ENCODE assay signal across 15 cellular contexts in genomic region chr10:72027498-72027897, GRCh38.
DNase-seq lines count a peak whose midpoint lies in the region; ATAC-seq, FAIRE-seq and TF ChIP-seq lines count a peak whose summit lies in the region.
"Had no signal": no experiment of that assay in that cellular context is flagged by ENCODE, and none has a peak within 500 bp of the region (broad histone marks: within the 10 kb centered on the region; RNA-seq: fewer than 3 reads in every experiment).

No MANE protein-coding gene starts in this region.

- no peak overlapping the region for H3K4me3 ChIP-seq in K562
- H3K4me3 ChIP-seq in mucosa of rectum (ENCODE audit: low read length in 2 of 2), result peak overlapping the region; percentile 24 to 31
- H3K4me3 ChIP-seq in A673 (ENCODE audit: low read depth, low read length, poor library complexity, severe bottlenecking), result no peak overlapping the region
- H3K4me3 ChIP-seq: dorsolateral prefrontal cortex, SJCRH30, thoracic aorta had no signal

- DNase-seq in Caki2 (ENCODE audit: low read depth) (peak; percentile 30), HT1080 (ENCODE audit: low read depth) (peak; percentile 61), K562 (ENCODE audit: extremely low read depth in 1 of 4, low spot score in 3 of 4) (peak in 1 of 4 experiments; percentile 34), cerebellar nuclear complex (lab: John Stamatoyannopoulos, UW) (no peak), A673 (ENCODE audit: low spot score) (no peak), COLO829 (ENCODE audit: low spot score) (no peak)
- DNase-seq in activated CD4-positive, alpha-beta memory T cell treated with anti-CD3 and anti-CD28 coated beads for 36 hours, result no peak
- DNase-seq: dorsolateral prefrontal cortex; natural killer cell; NCI-H2107; NK-92 treated with Interleukin-12 subunit alpha and Interleukin-12 subunit beta, amount 100 ng/mL, for 24 hours; retina had no signal

- no peak for TF ChIP-seq POLR2A in K562 (conservative IDR thresholded peaks at IDR 0.05)

- H3K9me3 ChIP-seq in K562 (replicated peaks; ENCODE audit: control insufficient read depth, insufficient read depth, low read depth, low read length) (no peaks in the 10 kb centered on the region), mucosa of rectum (ENCODE audit: control insufficient read depth in 2 of 2, low read length in 2 of 2) (no peaks in the 10 kb centered on the region), A673 (ENCODE audit: low read depth, low read length, poor library complexity, severe bottlenecking) (no peaks in the 10 kb centered on the region)
- H3K9me3 ChIP-seq: SJCRH30, thoracic aorta had no signal

- intact Hi-C loops in K562 (cut with micrococcal nuclease), result no loop called here
- intact Hi-C loops in activated CD4-positive, alpha-beta memory T cell treated with anti-CD3 and anti-CD28 coated beads for 36 hours (cut with micrococcal nuclease), result no loop called here
- intact Hi-C loops in A673 (cut with micrococcal nuclease; ENCODE audit: unreplicated experiment), result no loop called here

- peaks cover 3% of the 10 kb centered on the region for H3K4me1 Mint-ChIP-seq in activated CD4-positive, alpha-beta memory T cell treated with anti-CD3 and anti-CD28 coated beads for 36 hours (ENCODE audit: low read depth)
- H3K4me1 Mint-ChIP-seq: natural killer cell had no signal

- H2AFZ ChIP-seq in K562 (ENCODE audit: low read depth, low read length), result no peak overlapping the region

- peaks cover 3 to 4% of the 10 kb centered on the region in 2 experiments; a peak in 3 of 5 replicates for H3K4me1 ChIP-seq in K562 (replicated peaks in 1 of 2; ENCODE audit: control insufficient read depth in 2 of 2, insufficient read depth in 2 of 2, low read length in 2 of 2)
- peaks cover 9 to 44% of the 10 kb centered on the region in 2 donors for H3K4me1 ChIP-seq in mucosa of rectum (ENCODE audit: control insufficient read depth in 2 of 2, insufficient read depth in 2 of 2, low read length in 2 of 2)
- H3K4me1 ChIP-seq in A673 (ENCODE audit: insufficient read depth, low read length, poor library complexity, severe bottlenecking), result no peaks in the 10 kb centered on the region

- no peaks in the 10 kb centered on the region for H4K20me1 ChIP-seq in K562 (replicated peaks; ENCODE audit: control insufficient read depth, insufficient read depth, low read length)

- POLR2A ChIA-PET in K562 (lab: Yijun Ruan, JAX) (no interaction called here), A673 (lab: Charles Lee; ENCODE audit: low non-redundant PET) (no interaction called here)
- POLR2A ChIA-PET in activated CD4-positive, alpha-beta memory T cell treated with anti-CD3 and anti-CD28 coated beads for 36 hours (lab: Charles Lee), result no interaction called here

- H3K9ac ChIP-seq in K562 (ENCODE audit: insufficient read depth in 1 of 2, low read depth in 2 of 2, low read length in 2 of 2), result no peak overlapping the region
- H3K9ac ChIP-seq in mucosa of rectum (ENCODE audit: low read depth in 1 of 2, low read length in 2 of 2), result no peak overlapping the region

- no peaks in the 10 kb centered on the region for H3K79me2 ChIP-seq in K562 (ENCODE audit: control insufficient read depth, insufficient read depth, low read length)

- FAIRE-seq in K562 (lab: Jason Lieb, UNC), result peak; percentile 32

- no peak overlapping the region for H3K27ac Mint-ChIP-seq in activated CD4-positive, alpha-beta memory T cell treated with anti-CD3 and anti-CD28 coated beads for 36 hours
- H3K27ac Mint-ChIP-seq: natural killer cell had no signal

- no peak overlapping the region for H3K27ac ChIP-seq in K562 (ENCODE audit: extremely low read depth, low read depth, low read length)
- peak overlapping the region; percentile 69 to 74 for H3K27ac ChIP-seq in mucosa of rectum (ENCODE audit: low read depth in 2 of 2, low read length in 2 of 2)
- H3K27ac ChIP-seq in A673 (ENCODE audit: low read depth, low read length, poor library complexity, severe bottlenecking), result no peak overlapping the region
- H3K27ac ChIP-seq: SJCRH30, thoracic aorta had no signal

- no peaks in the 10 kb centered on the region for H3K9me1 ChIP-seq in K562 (ENCODE audit: control insufficient read depth, insufficient read depth, low read length)

- TF ChIP-seq CTCF in K562 (IDR thresholded peaks at IDR 0.05 in 2 of 3, conservative IDR thresholded peaks at IDR 0.05 in 1 of 3; ENCODE audit: insufficient read depth in 2 of 3, low read depth in 1 of 3, low read length in 3 of 3) (no peak), A673 (conservative IDR thresholded peaks at IDR 0.05; ENCODE audit: low read depth, low read length) (no peak)

- TF ChIP-seq RAD21 in K562 (CRISPR knock-in tag; conservative IDR thresholded peaks at IDR 0.05 in 1 of 2, IDR thresholded peaks at IDR 0.05 in 1 of 2), result no peak

- TF ChIP-seq EP300 in K562 (IDR thresholded peaks at IDR 0.05; ENCODE audit: low read length), result no peak

- H3K27me3 ChIP-seq in K562 (ENCODE audit: control insufficient read depth in 2 of 2, insufficient read depth in 2 of 2, low read length in 2 of 2) (peaks cover 36 to 52% of the 10 kb centered on the region in 2 experiments), mucosa of rectum (ENCODE audit: control insufficient read depth in 2 of 2, insufficient read depth in 2 of 2, low read length in 2 of 2) (no peaks in the 10 kb centered on the region), A673 (replicated peaks; ENCODE audit: insufficient read depth, low read depth, low read length, poor library complexity) (no peaks in the 10 kb centered on the region)
- H3K27me3 ChIP-seq: dorsolateral prefrontal cortex had no signal

- ATAC-seq in K562, result no peak
- ATAC-seq: natural killer cell had no signal

- in situ Hi-C loops in Caki2 (cut with HindIII; ENCODE audit: low pct_unique_long_range_greater_than_20kb, low sequenced_read_pairs) (no loop called here), K562 (cut with MboI) (no loop called here)

- H3K27me3 Mint-ChIP-seq in activated CD4-positive, alpha-beta memory T cell treated with anti-CD3 and anti-CD28 coated beads for 36 hours, result peaks cover 14% of the 10 kb centered on the region

- 8% methylated on average over 6 of the region's 6 CpGs for WGBS in K562 (ENCODE audit: insufficient coverage, low coverage, missing lambda C conversion rate)

- H3K36me3 Mint-ChIP-seq in activated CD4-positive, alpha-beta memory T cell treated with anti-CD3 and anti-CD28 coated beads for 36 hours, result no peaks in the 10 kb centered on the region
- H3K36me3 Mint-ChIP-seq: natural killer cell had no signal

- CTCF ChIA-PET in K562 (lab: Yijun Ruan, JAX; ENCODE audit: low intra/inter-chr PET ratio), result interaction anchor here (0.7 kb wide), 1 partner anchor 11 kb away, joined by 3 read pairs; no protein-coding TSS in a partner anchor
- CTCF ChIA-PET in activated CD4-positive, alpha-beta memory T cell treated with anti-CD3 and anti-CD28 coated beads for 36 hours (lab: Charles Lee), result no interaction called here
- CTCF ChIA-PET in A673 (lab: Charles Lee), result no interaction called here

- H3K9me3 Mint-ChIP-seq in activated CD4-positive, alpha-beta memory T cell treated with anti-CD3 and anti-CD28 coated beads for 36 hours, result no peaks in the 10 kb centered on the region
- H3K9me3 Mint-ChIP-seq: natural killer cell had no signal

- BruUV-seq in K562 (replicated peaks; lab: Mats Ljungman, UMichigan), result no TSS peak
- BruUV-seq in A673 (replicated peaks; lab: Mats Ljungman, UMichigan), result no TSS peak

- no peak overlapping the region for H3K4me3 Mint-ChIP-seq in activated CD4-positive, alpha-beta memory T cell treated with anti-CD3 and anti-CD28 coated beads for 36 hours
- H3K4me3 Mint-ChIP-seq: natural killer cell had no signal

- H3K36me3 ChIP-seq in K562 (ENCODE audit: control insufficient read depth, insufficient read depth, low read length) (no peaks in the 10 kb centered on the region), mucosa of rectum (ENCODE audit: control insufficient read depth in 2 of 2, insufficient read depth in 2 of 2, low read length in 2 of 2) (no peaks in the 10 kb centered on the region), A673 (ENCODE audit: insufficient read depth, low read length, poor library complexity, severe bottlenecking) (no peaks in the 10 kb centered on the region)
- H3K36me3 ChIP-seq: SJCRH30, thoracic aorta had no signal

- H3K4me2 ChIP-seq in K562 (ENCODE audit: insufficient read depth, low read length), result no peak overlapping the region

TF ChIP-seq in K562, 482 proteins besides CTCF, POLR2A, EP300 and RAD21 (continues in another document):
- TF ChIP-seq ATF3 (IDR thresholded peaks at IDR 0.05) (no peak), ATF3 (CRISPR knock-in tag; conservative IDR thresholded peaks at IDR 0.05) (no peak), SPI1 (IDR thresholded peaks at IDR 0.05; ENCODE audit: borderline replicate concordance, low read depth, low read length) (no peak), PHF20 (IDR thresholded peaks at IDR 0.05; ENCODE audit: partially characterized antibody) (no peak), ZBTB1 (CRISPR knock-in tag; IDR thresholded peaks at IDR 0.05; ENCODE audit: borderline replicate concordance, low read depth) (no peak), ZNF263 (CRISPR knock-in tag; IDR thresholded peaks at IDR 0.05; ENCODE audit: borderline replicate concordance) (no peak), PML (IDR thresholded peaks at IDR 0.05; ENCODE audit: low read length) (no peak), RNF219 (CRISPR knock-in tag; IDR thresholded peaks at IDR 0.05) (no peak), SUPT5H (IDR thresholded peaks at IDR 0.05) (no peak), FUS (optimal IDR thresholded peaks at IDR 0.05; ENCODE audit: low read depth, low read length) (no peak)

Comparison
In these comparisons a context has a peak if more than half of its experiments do, and no peak if none do; other contexts are left out.
1. DNase-seq: peak in Caki2 (single experiment) and HT1080 (single experiment); none in activated CD4-positive, alpha-beta memory T cell treated with anti-CD3 and anti-CD28 coated beads for 36 hours (single experiment), cerebellar nuclear complex (0 of 2), A673 (single experiment) and COLO829 (single experiment).
2. H3K27ac ChIP-seq: peak in mucosa of rectum (2 of 2); none in K562 (single experiment) and A673 (single experiment).
3. H3K4me3 ChIP-seq: peak in mucosa of rectum (2 of 2); none in K562 (single experiment) and A673 (single experiment).